13 cellular contexts compared by ENCODE assay signal in genomic region chr11:126452718-126453117, GRCh38.
"Had no signal": no experiment of that assay in that cellular context is flagged by ENCODE, and none has a peak within 500 bp of the region (broad histone marks: within the 10 kb centered on the region; RNA-seq: fewer than 3 reads in every experiment).

No MANE protein-coding gene starts in this region.

- H3K27ac Mint-ChIP-seq: activated CD4-positive, alpha-beta T cell treated with anti-CD3 and anti-CD28 coated beads, Interleukin-2, amount 10 ng/mL, durations not matched to agents 24 days and 14 days; activated CD8-positive, alpha-beta T cell treated with anti-CD3 and anti-CD28 coated beads, Interleukin-2, amount 10 ng/mL, durations not matched to agents 7 days and 5 days; activated naive CD4-positive, alpha-beta T cell treated with anti-CD3 and anti-CD28 coated beads, Interleukin-2, amount 50 U/mL, for 72 hours; immature natural killer cell; stimulated activated memory B cell treated with anti-CD40 and anti-IgM and Interleukin-4, amounts not matched to agents 10 μg/mL and 1 μg/mL and 100 μg/mL, for 72 hours had no signal

- H3K4me3 Mint-ChIP-seq: activated CD4-positive, alpha-beta T cell treated with anti-CD3 and anti-CD28 coated beads, Interleukin-2, amount 10 ng/mL, durations not matched to agents 24 days and 14 days; activated CD8-positive, alpha-beta T cell treated with anti-CD3 and anti-CD28 coated beads, Interleukin-2, amount 10 ng/mL, durations not matched to agents 7 days and 5 days; immature natural killer cell; stimulated activated memory B cell treated with anti-CD40 and anti-IgM and Interleukin-4, amounts not matched to agents 10 μg/mL and 1 μg/mL and 100 μg/mL, for 72 hours had no signal

- H3K4me3 ChIP-seq: lower lobe of right lung, thyroid gland had no signal

- H3K4me1 Mint-ChIP-seq: activated CD4-positive, alpha-beta T cell treated with anti-CD3 and anti-CD28 coated beads, Interleukin-2, amount 10 ng/mL, durations not matched to agents 24 days and 14 days; stimulated activated memory B cell treated with anti-CD40 and anti-IgM and Interleukin-4, amounts not matched to agents 10 μg/mL and 1 μg/mL and 100 μg/mL, for 72 hours had no signal

- H3K27me3 Mint-ChIP-seq: activated CD4-positive, alpha-beta T cell treated with anti-CD3 and anti-CD28 coated beads, Interleukin-2, amount 10 ng/mL, durations not matched to agents 24 days and 14 days; stimulated activated memory B cell treated with anti-CD40 and anti-IgM and Interleukin-4, amounts not matched to agents 10 μg/mL and 1 μg/mL and 100 μg/mL, for 72 hours had no signal

- ATAC-seq: activated CD8-positive, alpha-beta T cell treated with anti-CD3 and anti-CD28 coated beads, Interleukin-2, amount 10 ng/mL, durations not matched to agents 7 days and 5 days; activated naive CD4-positive, alpha-beta T cell treated with anti-CD3 and anti-CD28 coated beads, Interleukin-2, amount 50 U/mL, for 72 hours; lower lobe of right lung; stimulated activated memory B cell treated with anti-CD40 and anti-IgM and Interleukin-4, amounts not matched to agents 10 μg/mL and 1 μg/mL and 100 μg/mL, for 72 hours had no signal

- H3K36me3 Mint-ChIP-seq: stimulated activated memory B cell treated with anti-CD40 and anti-IgM and Interleukin-4, amounts not matched to agents 10 μg/mL and 1 μg/mL and 100 μg/mL, for 72 hours had no signal

- H3K9me3 Mint-ChIP-seq: immature natural killer cell had no signal

- DNase-seq: activated CD4-positive, alpha-beta T cell treated with anti-CD3 and anti-CD28 coated beads, Interleukin-2, amount 10 ng/mL, durations not matched to agents 24 days and 14 days; activated CD4-positive, CD25-positive, alpha-beta regulatory T cell; activated CD8-positive, alpha-beta memory T cell treated with anti-CD3 and anti-CD28 coated beads, Interleukin-2, amount 50 U/mL, for 4 hours; activated CD8-positive, alpha-beta T cell treated with anti-CD3 and anti-CD28 coated beads, Interleukin-2, amount 10 ng/mL, durations not matched to agents 7 days and 5 days; activated gamma-delta T cell; activated T-cell treated with anti-CD3 and anti-CD28 coated beads, Interleukin-2, amount 50 U/mL, for 48 hours; immature natural killer cell; lower lobe of right lung; midbrain; T-helper 2 cell had no signal
